ENCODE assay signal across 8 cellular contexts in the genomic region with DNA sequence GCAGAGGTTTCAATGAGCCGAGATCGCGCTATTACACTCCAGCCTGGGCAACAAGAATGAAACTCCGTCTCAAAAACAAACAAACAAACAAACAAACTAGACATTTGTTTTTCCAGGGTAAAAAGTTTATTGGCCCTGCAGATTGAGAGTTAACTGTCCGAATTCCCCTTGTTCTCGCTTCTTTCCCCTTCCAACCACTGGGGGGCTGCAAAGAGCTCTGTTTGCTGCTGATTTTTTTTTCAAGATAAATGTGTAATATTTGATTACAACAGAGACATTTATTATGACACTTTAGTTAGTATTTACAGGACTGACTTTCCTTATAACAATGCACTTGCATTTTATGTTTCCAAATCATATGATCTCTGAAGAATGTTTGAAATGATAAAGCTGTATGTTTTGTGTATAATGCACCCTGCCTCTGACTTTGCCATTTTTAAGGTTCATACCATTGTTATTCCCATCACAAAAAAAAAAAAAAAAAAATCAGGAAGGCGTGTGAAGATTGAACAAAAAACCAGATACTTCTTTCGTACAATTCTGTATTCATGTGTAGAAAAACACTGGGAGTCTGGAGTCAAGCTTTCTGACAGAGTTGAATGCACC. TPM values are rescaled to one million over a fixed set of nuclear protein-coding genes. Genes with fewer than 3 reads are reported as not detected.
A peak's percentile ranks its signal among the peaks of the same experiment; 100 is the strongest.
DNase-seq lines count a peak whose midpoint lies in the region; ATAC-seq lines count a peak whose summit lies in the region.

No MANE protein-coding gene starts in this region.

- ATAC-seq in left ventricle myocardium superior: no peak
- no peak for ATAC-seq in GM21381 (IDR thresholded peaks at IDR 0.05; ENCODE audit: unreplicated experiment)

- intact Hi-C loops in left ventricle myocardium superior (cut with micrococcal nuclease): loop anchor here (10.0 kb wide), 1 partner anchor 223 kb away; no protein-coding TSS in a partner anchor

- DNase-seq in stimulated activated CD4-positive, alpha-beta T cell treated with anti-CD3 and anti-CD28 coated beads, Interleukin-15, amount 100 ng/mL, for 24 hours: peak; percentile 32
- DNase-seq in stimulated activated CD4-positive, alpha-beta T cell treated with anti-CD3 and anti-CD28 coated beads, Interleukin-4, amount 100 ng/mL, for 24 hours: no peak
- DNase-seq in NCI-H146 treated with DMSO at 0.1 percent for 48 hours (lab: John Stamatoyannopoulos, UW; ENCODE audit: unreplicated experiment) (peak; percentile 59), left ventricle myocardium superior (peak; percentile 33)
- peak; percentile 18 to 24 for DNase-seq in activated CD4-positive, alpha-beta T cell treated with anti-CD3 and anti-CD28 coated beads, Interleukin-2, amount 50 U/mL, for 48 hours
- DNase-seq in stimulated activated CD8-positive, alpha-beta memory T cell treated with anti-CD3 and anti-CD28 coated beads, Interleukin-4, amount 100 ng/mL, for 48 hours: peak; percentile 32
- no peak for DNase-seq in effector CD8-positive, alpha-beta T cell (lab: John Stamatoyannopoulos, UW)

RNA-seq across cellular contexts. Expression of a gene that starts 2.8 kb away (rescaled TPM):
- total RNA-seq in left ventricle myocardium superior: 4.9 TPM

Comparison
In these comparisons a context has a peak if more than half of its experiments do, and no peak if none do; other contexts are left out.
1. DNase-seq: peak in stimulated activated CD4-positive, alpha-beta T cell treated with anti-CD3 and anti-CD28 coated beads, Interleukin-15, amount 100 ng/mL, for 24 hours (single experiment), NCI-H146 treated with DMSO at 0.1 percent for 48 hours (single experiment), activated CD4-positive, alpha-beta T cell treated with anti-CD3 and anti-CD28 coated beads, Interleukin-2, amount 50 U/mL, for 48 hours (2 of 2), left ventricle myocardium superior (single experiment) and stimulated activated CD8-positive, alpha-beta memory T cell treated with anti-CD3 and anti-CD28 coated beads, Interleukin-4, amount 100 ng/mL, for 48 hours (single experiment); none in stimulated activated CD4-positive, alpha-beta T cell treated with anti-CD3 and anti-CD28 coated beads, Interleukin-4, amount 100 ng/mL, for 24 hours (single experiment) and effector CD8-positive, alpha-beta T cell (single experiment).